In genomic region chr11:48170840-48171233, GRCh38 we compare ENCODE assay signal across 11 cellular contexts. TPM values are rescaled to one million over a fixed set of nuclear protein-coding genes. Genes with fewer than 3 reads are reported as not detected.
DNase-seq lines count a peak whose midpoint lies in the region; ATAC-seq and TF ChIP-seq lines count a peak whose summit lies in the region.
"Had no signal": no experiment of that assay in that cellular context is flagged by ENCODE, and none has a peak within 500 bp of the region (broad histone marks: within the 10 kb centered on the region; RNA-seq: fewer than 3 reads in every experiment).

No MANE protein-coding gene starts in this region.

- no peak overlapping the region for H3K23ac ChIP-seq in IMR-90 (ENCODE audit: low read depth, low read length)

- no peak overlapping the region; the same call in 1 of the 2 replicates for H3K56ac ChIP-seq in IMR-90 (ENCODE audit: extremely low read depth, insufficient read depth, low read length)

- peak overlapping the region; percentile 60; the same call in 1 of the 2 replicates for H3K4ac ChIP-seq in IMR-90 (ENCODE audit: low read depth, low read length)

- peak overlapping the region; percentile 61; the same call in 1 of the 2 replicates for H2BK120ac ChIP-seq in IMR-90 (ENCODE audit: low read depth, low read length)

- no TSS peak for BruUV-seq in IMR-90 (replicated peaks; lab: Mats Ljungman, UMichigan)

- dilution Hi-C loops in IMR-90 (cut with HindIII; ENCODE audit: low sequenced_read_pairs, unreplicated experiment), result no loop called here

- H3K36me3 Mint-ChIP-seq in dendritic cell treated with granulocyte-macrophage colony-stimulating factor and Interleukin-4, amounts not matched to agents 40 ng/mL and 50 ng/mL, for 4 days (ENCODE audit: low read depth), result peaks cover 67% of the 10 kb centered on the region
- peaks cover 33% of the 10 kb centered on the region for H3K36me3 Mint-ChIP-seq in nephron progenitor cell (ENCODE audit: low read depth)

- H2AK5ac ChIP-seq in IMR-90 (ENCODE audit: low read depth, low read length), result no peak overlapping the region

- 72% methylated on average over 3 of the region's 4 CpGs; no CpG with 5 or more reads in 1 of the 2 experiments for WGBS in IMR-90 (ENCODE audit: extremely low coverage in 2 of 2, insufficient read length in 1 of 2), 2 experiments

- peaks cover 14% of the 10 kb centered on the region for H3K9me1 ChIP-seq in IMR-90 (ENCODE audit: insufficient read depth, low read length)

- ATAC-seq in IMR-90 (ENCODE audit: low read depth) (peak; percentile 31; the same call in 1 of the 2 replicates), HG02938 (IDR thresholded peaks at IDR 0.05; ENCODE audit: unreplicated experiment) (no peak), GM18511 (IDR thresholded peaks at IDR 0.05; ENCODE audit: unreplicated experiment) (no peak), HG02973 (IDR thresholded peaks at IDR 0.05; ENCODE audit: unreplicated experiment) (no peak)

- intact Hi-C loops in IMR-90 (cut with micrococcal nuclease), result loop anchor here (2.0 to 5.0 kb wide), 2 partner anchors 236 to 1826 kb away; no protein-coding TSS in a partner anchor
- intact Hi-C loops in dendritic cell treated with granulocyte-macrophage colony-stimulating factor and Interleukin-4, amounts not matched to agents 40 ng/mL and 50 ng/mL, for 4 days (cut with micrococcal nuclease), result no loop called here

- no peak for TF ChIP-seq RAD21 in IMR-90 (IDR thresholded peaks at IDR 0.05; ENCODE audit: low read length)

- H3K4me3 Mint-ChIP-seq in dendritic cell treated with granulocyte-macrophage colony-stimulating factor and Interleukin-4, amounts not matched to agents 40 ng/mL and 50 ng/mL, for 4 days, result no peak overlapping the region
- H3K4me3 Mint-ChIP-seq in nephron progenitor cell, result no peak overlapping the region
- H3K4me3 Mint-ChIP-seq: neural progenitor cell had no signal

- no peak overlapping the region for H2BK15ac ChIP-seq in IMR-90 (ENCODE audit: low read depth, low read length)

- H3K18ac ChIP-seq in IMR-90 (ENCODE audit: low read depth, low read length), result peak overlapping the region; percentile 78; the same call in 1 of the 2 replicates

- TF ChIP-seq CTCF in IMR-90 (conservative IDR thresholded peaks at IDR 0.05; ENCODE audit: low read depth, low read length) (no peak), nephron progenitor cell (IDR thresholded peaks at IDR 0.05) (no peak)

- no peak overlapping the region for H2AFZ ChIP-seq in IMR-90 (replicated peaks; ENCODE audit: low read length, poor library complexity)
- H2AFZ ChIP-seq: neural progenitor cell had no signal

- POLR2A ChIA-PET in IMR-90 (lab: Charles Lee; ENCODE audit: unreplicated experiment), result no interaction called here

- H3K9me3 Mint-ChIP-seq in dendritic cell treated with granulocyte-macrophage colony-stimulating factor and Interleukin-4, amounts not matched to agents 40 ng/mL and 50 ng/mL, for 4 days, result no peaks in the 10 kb centered on the region
- H3K9me3 Mint-ChIP-seq in nephron progenitor cell, result peaks cover 4% of the 10 kb centered on the region
- H3K9me3 Mint-ChIP-seq: neural progenitor cell had no signal

- H4K91ac ChIP-seq in IMR-90 (ENCODE audit: insufficient read depth, low read depth, low read length), result peak overlapping the region; percentile 66; the same call in 1 of the 2 replicates

- H3K36me3 ChIP-seq in IMR-90 (ENCODE audit: control insufficient read depth, insufficient read depth, low read length), result 0 out of 2 replicates have a peak, but pooled peaks cover 3% of the 10 kb centered on the region
- H3K36me3 ChIP-seq: neural progenitor cell had no signal

- H3K27ac Mint-ChIP-seq in dendritic cell treated with granulocyte-macrophage colony-stimulating factor and Interleukin-4, amounts not matched to agents 40 ng/mL and 50 ng/mL, for 4 days, result peak overlapping the region; percentile 51
- H3K27ac Mint-ChIP-seq in nephron progenitor cell, result peak overlapping the region; percentile 19
- H3K27ac Mint-ChIP-seq: neural progenitor cell had no signal

- H3K27me3 ChIP-seq in IMR-90 (ENCODE audit: control insufficient read depth, insufficient read depth, low read length), result no peaks in the 10 kb centered on the region
- H3K27me3 ChIP-seq: neural progenitor cell had no signal

- no peaks in the 10 kb centered on the region for H3K27me3 Mint-ChIP-seq in dendritic cell treated with granulocyte-macrophage colony-stimulating factor and Interleukin-4, amounts not matched to agents 40 ng/mL and 50 ng/mL, for 4 days
- H3K27me3 Mint-ChIP-seq in nephron progenitor cell (ENCODE audit: low read depth, poor library complexity), result no peaks in the 10 kb centered on the region

- no peaks in the 10 kb centered on the region for H4K20me1 ChIP-seq in IMR-90 (ENCODE audit: insufficient read depth, low read length)

- H3K14ac ChIP-seq in IMR-90 (replicated peaks; ENCODE audit: low read depth, low read length), result 0 out of 2 replicates have a peak overlapping the region, but pooled peaks have one; percentile 52

- CTCF ChIA-PET in IMR-90 (lab: Yijun Ruan, JAX), result no interaction called here

- H3K79me1 ChIP-seq in IMR-90 (ENCODE audit: low read depth in 1 of 2, low read length in 2 of 2), result peaks cover 0 to 4% of the 10 kb centered on the region in 2 experiments; a peak in 1 of 4 replicates

- H3K4me3 ChIP-seq in IMR-90 (ENCODE audit: insufficient read depth, low read depth, low read length), result no peak overlapping the region
- H3K4me3 ChIP-seq: neural progenitor cell had no signal

- TF ChIP-seq POLR2A in IMR-90 (IDR thresholded peaks at IDR 0.05; ENCODE audit: low read depth, low read length), result no peak

- no peak overlapping the region for H3K4me2 ChIP-seq in IMR-90 (ENCODE audit: low read depth, low read length)

- H3K27ac ChIP-seq in IMR-90 (ENCODE audit: insufficient read depth, low read length), result peak overlapping the region; percentile 73; the same call in 1 of the 2 replicates
- H3K27ac ChIP-seq: neural progenitor cell had no signal

- H2BK5ac ChIP-seq in IMR-90 (ENCODE audit: low read depth, low read length, poor library complexity, severe bottlenecking), result peak overlapping the region; percentile 17

- H2AK9ac ChIP-seq in IMR-90 (replicated peaks; ENCODE audit: low read depth, low read length, poor library complexity), result no peak overlapping the region

- no peak overlapping the region for H3K9ac ChIP-seq in IMR-90 (ENCODE audit: low read depth, low read length)
- H3K9ac ChIP-seq: neural progenitor cell had no signal

- no peak overlapping the region; the same call in 1 of the 2 replicates for H4K5ac ChIP-seq in IMR-90 (ENCODE audit: low read depth, low read length)

- no peak overlapping the region for H2BK20ac ChIP-seq in IMR-90 (ENCODE audit: low read depth, low read length)

- H4K8ac ChIP-seq in IMR-90 (ENCODE audit: low read depth in 2 of 2, low read length in 2 of 2), result peak overlapping the region in 1 of 2 experiments; percentile 71; a peak in 2 of 4 replicates

- in situ Hi-C loops in IMR-90 (cut with MboI; ENCODE audit: low sequenced_read_pairs), result no loop called here

- DNase-seq in CD1c-positive myeloid dendritic cell (ENCODE audit: extremely low spot score) (peak; percentile 35), IMR-90 (peak; percentile 46), nephron progenitor cell (no peak), OCI-M2 (lab: John Stamatoyannopoulos, UW; ENCODE audit: unreplicated experiment) (no peak)
- DNase-seq: caudate nucleus, NCI-H510A treated with DMSO at 0.1 percent for 48 hours had no signal

- H3K4me1 ChIP-seq in IMR-90 (ENCODE audit: control insufficient read depth, insufficient read depth, low read length), result peaks cover 12% of the 10 kb centered on the region

- peaks cover 40% of the 10 kb centered on the region for H3K4me1 Mint-ChIP-seq in dendritic cell treated with granulocyte-macrophage colony-stimulating factor and Interleukin-4, amounts not matched to agents 40 ng/mL and 50 ng/mL, for 4 days (ENCODE audit: low read depth)
- peaks cover 47% of the 10 kb centered on the region for H3K4me1 Mint-ChIP-seq in nephron progenitor cell

- H3K9me3 ChIP-seq in IMR-90 (ENCODE audit: control insufficient read depth, insufficient read depth, low read length), result no peaks in the 10 kb centered on the region

TF ChIP-seq in IMR-90, 13 proteins besides CTCF, POLR2A, EP300 and RAD21:
- TF ChIP-seq MAFK (IDR thresholded peaks at IDR 0.05; ENCODE audit: low read depth, low read length), result no peak
- TF ChIP-seq ELK1 (IDR thresholded peaks at IDR 0.05; ENCODE audit: borderline replicate concordance, low read depth, low read length), result no peak
- TF ChIP-seq USF2 (IDR thresholded peaks at IDR 0.05; ENCODE audit: low read depth, low read length), result no peak
- no peak for TF ChIP-seq MAZ (IDR thresholded peaks at IDR 0.05; ENCODE audit: borderline replicate concordance, low read depth, low read length)
- no peak for TF ChIP-seq BHLHE40 (IDR thresholded peaks at IDR 0.05; ENCODE audit: low read depth, low read length)
TF ChIP-seq in IMR-90: peak in this region for 0.

RNA-seq across cellular contexts. Expression of gene OR4B1, which starts 45.8 kb away (rescaled TPM):
- not detected in 2 replicates for total RNA-seq in IMR-90 (2012; rRNA removed)
- polyA plus RNA-seq in IMR-90 (2012; rRNA removed), result not detected in 2 replicates
- polyA plus RNA-seq in IMR-90 (2012; cell fraction: cytosol; rRNA removed), result not detected in 2 replicates
- not detected in 2 replicates for polyA plus RNA-seq in IMR-90 (2012; cell fraction: nucleus; rRNA removed; ENCODE audit: low replicate concordance)

Comparison
In these comparisons a context has a peak if more than half of its experiments do, and no peak if none do; other contexts are left out.
1. DNase-seq: peak in CD1c-positive myeloid dendritic cell (single experiment) and IMR-90 (single experiment); none in nephron progenitor cell (single experiment) and OCI-M2 (single experiment).